ENCODE assay signal across 23 cellular contexts in the genomic region with DNA sequence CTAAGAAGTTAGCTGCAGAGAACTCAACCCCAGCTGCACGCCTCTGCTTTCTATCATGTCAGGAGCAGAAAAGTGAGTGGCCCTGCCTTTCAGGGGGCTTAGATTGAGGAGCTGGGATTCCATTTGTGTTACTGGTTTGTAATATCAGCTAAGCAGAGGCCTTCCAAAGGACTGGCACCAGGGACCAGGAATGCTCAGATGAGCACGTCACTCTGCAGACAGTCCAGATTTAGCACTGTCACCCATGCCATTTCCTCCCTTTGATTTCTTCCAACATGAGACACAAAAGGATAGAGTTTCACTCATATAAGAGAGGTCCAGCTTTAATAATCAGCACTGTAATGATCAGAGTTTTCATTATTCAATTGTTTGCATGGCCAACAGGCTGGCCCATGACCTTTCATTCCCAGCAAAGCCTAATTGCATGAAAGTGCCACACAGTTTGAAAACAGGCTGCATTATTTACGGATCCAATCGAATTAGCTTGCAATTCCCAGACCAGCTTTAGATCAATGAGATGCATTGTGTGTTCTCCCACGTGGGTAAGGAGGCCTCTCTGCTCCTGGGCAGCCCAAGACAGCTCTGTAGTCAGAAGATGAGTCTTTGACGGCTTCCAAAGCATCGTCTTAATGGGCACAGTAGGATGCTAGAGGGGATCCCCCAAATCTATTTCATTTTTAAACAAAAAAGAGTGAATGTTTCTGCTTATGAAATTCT. TPM values are rescaled to one million over a fixed set of nuclear protein-coding genes. Genes with fewer than 3 reads are reported as not detected.
DNase-seq lines count a peak whose midpoint lies in the region; ATAC-seq and TF ChIP-seq lines count a peak whose summit lies in the region.
"Had no signal": no experiment of that assay in that cellular context is flagged by ENCODE, and none has a peak within 500 bp of the region (broad histone marks: within the 10 kb centered on the region; RNA-seq: fewer than 3 reads in every experiment).

No MANE protein-coding gene starts in this region.

- H3K27me3 Mint-ChIP-seq in activated T-cell treated with anti-CD3 and anti-CD28 coated beads, Interleukin-2, amount 50 U/mL, for 72 hours (ENCODE audit: low read depth): no peaks in the 10 kb centered on the region

- no peak overlapping the region for H3K27ac Mint-ChIP-seq in activated T-cell treated with anti-CD3 and anti-CD28 coated beads, Interleukin-2, amount 50 U/mL, for 72 hours
- H3K27ac Mint-ChIP-seq: IgD-negative memory B cell, memory B cell had no signal

- H4K20me1 ChIP-seq in osteoblast (ENCODE audit: insufficient read depth, low read length): no peaks in the 10 kb centered on the region

- TF ChIP-seq CTCF in heart left ventricle (IDR thresholded peaks at IDR 0.05) (no peak), osteoblast (IDR thresholded peaks at IDR 0.05; ENCODE audit: extremely low read depth, low read depth, low read length) (no peak), transverse colon (IDR thresholded peaks at IDR 0.05) (no peak)

- TF ChIP-seq POLR2A in heart left ventricle (IDR thresholded peaks at IDR 0.05) (no peak), transverse colon (IDR thresholded peaks at IDR 0.05) (no peak)

- H3K4me1 ChIP-seq in heart left ventricle (peaks cover 9 to 55% (median 37%) of the 10 kb centered on the region in 12 donors), osteoblast (ENCODE audit: insufficient read depth, low read length) (peaks cover 25% of the 10 kb centered on the region), transverse colon (peaks cover 5 to 21% (median 7%) of the 10 kb centered on the region in 4 donors)

- ATAC-seq in heart left ventricle (peak; percentile 39 to 61 (median 52)), GM18502 (IDR thresholded peaks at IDR 0.05; ENCODE audit: poor library complexity, unreplicated experiment) (no peak)
- ATAC-seq in activated T-cell treated with anti-CD3 and anti-CD28 coated beads, Interleukin-2, amount 50 U/mL, for 72 hours (replicated peaks in 1 of 2): no peak
- ATAC-seq: HCT116, PC-3, upper lobe of right lung had no signal

- no peaks in the 10 kb centered on the region for H3K36me3 Mint-ChIP-seq in activated T-cell treated with anti-CD3 and anti-CD28 coated beads, Interleukin-2, amount 50 U/mL, for 72 hours (ENCODE audit: insufficient read depth in 2 of 2)
- H3K36me3 Mint-ChIP-seq: IgD-negative memory B cell, memory B cell, neural progenitor cell had no signal

- TF ChIP-seq EP300 in transverse colon (IDR thresholded peaks at IDR 0.05; ENCODE audit: low read depth): no peak

- H3K4me1 Mint-ChIP-seq in activated T-cell treated with anti-CD3 and anti-CD28 coated beads, Interleukin-2, amount 50 U/mL, for 72 hours (ENCODE audit: low read depth): peaks cover 15% of the 10 kb centered on the region

- H3K27ac ChIP-seq in heart left ventricle (peak overlapping the region; percentile 11 to 86 (median 61)), osteoblast (ENCODE audit: low read depth, low read length) (no peak overlapping the region), transverse colon (peak overlapping the region in 3 of 4 donors; percentile 56 to 72 (median 68))
- H3K27ac ChIP-seq: neural progenitor cell, upper lobe of right lung, WERI-Rb-1 had no signal

- H3K9me3 ChIP-seq in heart left ventricle (no peaks in the 10 kb centered on the region), osteoblast (ENCODE audit: low read depth, low read length) (no peaks in the 10 kb centered on the region), transverse colon (no peaks in the 10 kb centered on the region)
- H3K9me3 ChIP-seq: upper lobe of right lung had no signal

- H3K4me3 ChIP-seq in heart left ventricle (no peak overlapping the region), osteoblast (ENCODE audit: insufficient read depth, low read length) (no peak overlapping the region), transverse colon (no peak overlapping the region)
- H3K4me3 ChIP-seq: neural progenitor cell, upper lobe of right lung had no signal

- H3K4me2 ChIP-seq in osteoblast (ENCODE audit: insufficient read depth, low read length): no peak overlapping the region
- H3K4me2 ChIP-seq: neural progenitor cell had no signal

- no peaks in the 10 kb centered on the region for H3K79me2 ChIP-seq in osteoblast (ENCODE audit: insufficient read depth, low read length)

- no peak overlapping the region for H2AFZ ChIP-seq in osteoblast (ENCODE audit: low read length)
- H2AFZ ChIP-seq: neural progenitor cell had no signal

- intact Hi-C loops in heart left ventricle (cut with DNase I): no loop called here
- intact Hi-C loops in transverse colon (cut with DNase I; ENCODE audit: low total_unique reads): no loop called here

- in situ Hi-C loops in transverse colon (cut with MboI; ENCODE audit: low pct_ligation_motif_present in 1 of 4, low pct_unique_long_range_greater_than_20kb in 1 of 4, low sequenced_read_pairs in 3 of 4): loop anchor here in 1 of 4 donors (25.0 kb wide), 1 partner anchor 356 kb away; no protein-coding TSS in a partner anchor

- H3K36me3 ChIP-seq in heart left ventricle (no peaks in the 10 kb centered on the region), osteoblast (ENCODE audit: insufficient read depth, low read length) (no peaks in the 10 kb centered on the region), transverse colon (no peaks in the 10 kb centered on the region)
- H3K36me3 ChIP-seq: neural progenitor cell, upper lobe of right lung, WERI-Rb-1 had no signal

- no peak overlapping the region for H3K4me3 Mint-ChIP-seq in activated T-cell treated with anti-CD3 and anti-CD28 coated beads, Interleukin-2, amount 50 U/mL, for 72 hours
- H3K4me3 Mint-ChIP-seq: CD4-positive, CD25-positive, alpha-beta regulatory T cell; IgD-negative memory B cell; memory B cell; neural progenitor cell had no signal

- 49 to 61% (median 54%) methylated on average over 7 of the region's 7 CpGs for WGBS in heart left ventricle, 4 donors
- WGBS in transverse colon (ENCODE audit: low coverage in 1 of 2), 2 donors: 67 to 79% methylated on average over 3 to 7 of the region's 7 CpGs

- H3K27me3 ChIP-seq in heart left ventricle (no peaks in the 10 kb centered on the region), osteoblast (ENCODE audit: insufficient read depth, low read length) (no peaks in the 10 kb centered on the region), transverse colon (no peaks in the 10 kb centered on the region)
- H3K27me3 ChIP-seq: neural progenitor cell, upper lobe of right lung had no signal

- peak; percentile 25 for DNase-seq in activated effector memory CD4-positive, alpha-beta T cell treated with anti-CD3 and anti-CD28 coated beads, Interleukin-2, amount 50 U/mL, for 16 hours
- DNase-seq in activated effector memory CD4-positive, alpha-beta T cell treated with Interleukin-2 at 50 U/mL for 16 hours: no peak
- DNase-seq in heart left ventricle (peak in 1 of 5 donors; percentile 50), osteoblast (ENCODE audit: insufficient read length, low spot score, missing footprints) (peak; percentile 54), transverse colon (no peak), NCI-H510A treated with DMSO at 0.1 percent for 48 hours (lab: John Stamatoyannopoulos, UW) (no peak)
- no peak for DNase-seq in activated T-cell treated with anti-CD3 and anti-CD28 coated beads, Interleukin-2, amount 50 U/mL, for 72 hours
- DNase-seq: activated CD4-positive, alpha-beta T cell treated with anti-CD3 and anti-CD28 coated beads, Interleukin-2, amount 50 U/mL, for 48 hours; activated naive CD4-positive, alpha-beta T cell treated with Interleukin-2 at 50 U/mL for 16 hours; CD4-positive, CD25-positive, alpha-beta regulatory T cell; DMS79 treated with DMSO at 0.1 percent for 48 hours; MM.1S; NCI-H1694; PC-3; stimulated activated naive CD4-positive, alpha-beta T cell treated with Interleukin-2 at 50 U/mL for 16 hours; T-helper 2 cell; upper lobe of right lung had no signal

- no peaks in the 10 kb centered on the region for H3K9me3 Mint-ChIP-seq in activated T-cell treated with anti-CD3 and anti-CD28 coated beads, Interleukin-2, amount 50 U/mL, for 72 hours
- H3K9me3 Mint-ChIP-seq: CD4-positive, CD25-positive, alpha-beta regulatory T cell; IgD-negative memory B cell; memory B cell; neural progenitor cell had no signal

RNA-seq across cellular contexts. Expression of gene SLC2A9, which starts 9.8 kb away (rescaled TPM):
- 10 to 100 TPM in 1 of 9 donors, 1 to 10 TPM in 8; 1.6 to 15.1 (median 5.9) TPM for total RNA-seq in heart left ventricle
- 1 to 10 TPM; 2.1 to 3.1 TPM for polyA plus RNA-seq in heart left ventricle
- total RNA-seq in osteoblast: 2.5 and 3.5 TPM in 2 replicates
- 1 to 10 TPM in 3 of 4 donors, not detected in 1; 2.2 to 4.0 (median 3.4) TPM for total RNA-seq in transverse colon
- 1 to 10 TPM; 1.1 to 1.7 TPM for total RNA-seq in activated T-cell treated with anti-CD3 and anti-CD28 coated beads, Interleukin-2, amount 50 U/mL, for 72 hours

Comparison
In these comparisons a context has a peak if more than half of its experiments do, and no peak if none do; other contexts are left out.
1. DNase-seq: peak in activated effector memory CD4-positive, alpha-beta T cell treated with anti-CD3 and anti-CD28 coated beads, Interleukin-2, amount 50 U/mL, for 16 hours (single experiment) and osteoblast (single experiment); none in activated effector memory CD4-positive, alpha-beta T cell treated with Interleukin-2 at 50 U/mL for 16 hours (single experiment), transverse colon (single experiment), NCI-H510A treated with DMSO at 0.1 percent for 48 hours (single experiment) and activated T-cell treated with anti-CD3 and anti-CD28 coated beads, Interleukin-2, amount 50 U/mL, for 72 hours (0 of 2).
2. ATAC-seq: peak in heart left ventricle (4 of 4); none in GM18502 (single experiment) and activated T-cell treated with anti-CD3 and anti-CD28 coated beads, Interleukin-2, amount 50 U/mL, for 72 hours (0 of 2).